Comparison of ENCODE assay signal across 1 cellular context in the genomic region with DNA sequence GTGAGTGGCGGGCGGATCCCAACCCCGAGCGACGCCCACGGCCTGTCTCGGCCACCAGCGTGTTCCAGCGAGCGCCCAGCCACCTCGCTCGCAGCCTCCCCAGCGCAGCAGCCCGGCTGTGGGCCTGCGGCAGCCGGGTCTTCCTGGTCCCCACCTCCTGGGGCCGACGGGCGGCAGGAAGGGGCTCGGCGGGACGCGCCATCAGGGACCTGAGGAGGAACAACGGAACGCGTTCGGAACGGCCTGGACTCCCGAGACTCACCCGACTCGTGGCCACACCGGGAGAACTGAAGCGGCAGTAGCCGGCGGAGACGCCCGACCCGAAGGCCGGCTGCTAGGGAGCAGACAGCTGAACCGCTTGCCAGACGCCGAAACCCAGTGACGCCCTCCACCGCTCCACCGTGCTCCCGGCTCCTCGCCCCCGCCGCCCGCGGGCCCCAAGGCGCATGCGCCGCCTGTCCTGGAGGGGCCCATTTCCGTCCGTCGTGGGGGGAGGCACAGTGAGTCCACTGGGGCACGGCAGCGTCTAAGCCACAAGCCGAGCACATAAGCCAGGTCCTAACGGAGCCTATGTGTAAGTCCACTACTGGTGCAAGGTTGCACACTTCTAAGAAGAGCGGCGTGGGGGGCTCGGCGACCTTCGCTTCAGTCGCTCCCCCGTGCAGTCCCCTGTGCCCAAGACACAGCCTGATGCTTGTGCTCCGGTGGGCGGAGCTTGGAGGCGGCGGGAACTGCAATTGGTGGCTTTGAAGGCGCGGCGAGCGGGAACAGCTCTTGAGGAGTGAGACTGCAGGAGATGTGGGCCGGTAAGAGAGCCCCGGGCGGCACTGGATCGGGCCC.
A peak's percentile ranks its signal among the peaks of the same experiment; 100 is the strongest.
TF ChIP-seq lines count a peak whose summit lies in the region.

A gene with protein sequence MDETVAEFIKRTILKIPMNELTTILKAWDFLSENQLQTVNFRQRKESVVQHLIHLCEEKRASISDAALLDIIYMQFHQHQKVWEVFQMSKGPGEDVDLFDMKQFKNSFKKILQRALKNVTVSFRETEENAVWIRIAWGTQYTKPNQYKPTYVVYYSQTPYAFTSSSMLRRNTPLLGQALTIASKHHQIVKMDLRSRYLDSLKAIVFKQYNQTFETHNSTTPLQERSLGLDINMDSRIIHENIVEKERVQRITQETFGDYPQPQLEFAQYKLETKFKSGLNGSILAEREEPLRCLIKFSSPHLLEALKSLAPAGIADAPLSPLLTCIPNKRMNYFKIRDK (plus strand): TSS at position 743 of the 840 bp plus-strand sequence. CDS start 4,726 bp downstream, outside the sequence.
TSS of gene CMC2 (minus strand) at position 414 of the 840 bp plus-strand sequence. CDS start 9,491 bp downstream, outside the sequence.

TF ChIP-seq in HepG2, 621 proteins besides CTCF, POLR2A, EP300 and RAD21 (continued from another document and continues in another):
- TF ChIP-seq, protein P1, sequence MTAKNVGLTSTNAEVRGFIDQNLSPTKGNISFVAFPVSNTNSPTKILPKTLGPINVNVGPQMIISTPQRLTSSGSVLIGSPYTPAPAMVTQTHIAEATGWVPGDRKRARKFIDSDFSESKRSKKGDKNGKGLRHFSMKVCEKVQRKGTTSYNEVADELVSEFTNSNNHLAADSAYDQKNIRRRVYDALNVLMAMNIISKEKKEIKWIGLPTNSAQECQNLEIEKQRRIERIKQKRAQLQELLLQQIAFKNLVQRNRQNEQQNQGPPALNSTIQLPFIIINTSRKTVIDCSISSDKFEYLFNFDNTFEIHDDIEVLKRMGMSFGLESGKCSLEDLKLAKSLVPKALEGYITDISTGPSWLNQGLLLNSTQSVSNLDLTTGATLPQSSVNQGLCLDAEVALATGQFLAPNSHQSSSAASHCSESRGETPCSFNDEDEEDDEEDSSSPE (CRISPR knock-in tag; IDR thresholded peaks at IDR 0.05): peak; percentile 100
- TF ChIP-seq NAIF1 (CRISPR knock-in tag; IDR thresholded peaks at IDR 0.05; ENCODE audit: borderline replicate concordance) (no peak), FOXJ3 (CRISPR knock-in tag; IDR thresholded peaks at IDR 0.05; ENCODE audit: borderline replicate concordance) (peak; percentile 2; the same call in 1 of the 2 replicates), DMAP1 (CRISPR knock-in tag; IDR thresholded peaks at IDR 0.05) (peak; percentile 78; the same call in 1 of the 2 replicates), ZZZ3 (CRISPR knock-in tag; IDR thresholded peaks at IDR 0.05; ENCODE audit: borderline replicate concordance) (peak; percentile 25), MLX (CRISPR knock-in tag; IDR thresholded peaks at IDR 0.05) (0 out of 2 replicates have a peak, but pooled peaks have one; percentile 13), ZNF12 (CRISPR knock-in tag; IDR thresholded peaks at IDR 0.05) (peak; percentile 70; the same call in 1 of the 2 replicates), CBX5 (CRISPR knock-in tag; IDR thresholded peaks at IDR 0.05; ENCODE audit: borderline replicate concordance) (peak; percentile 36; the same call in 1 of the 2 replicates), ZKSCAN1 (IDR thresholded peaks at IDR 0.05; ENCODE audit: low read length) (0 out of 2 replicates have a peak, but pooled peaks have one; percentile 14), HMGA1 (CRISPR knock-in tag; conservative IDR thresholded peaks at IDR 0.05) (no peak), HOXA9 (CRISPR knock-in tag; IDR thresholded peaks at IDR 0.05; ENCODE audit: borderline replicate concordance) (peak; percentile 87; the same call in 1 of the 2 replicates), SIN3A (IDR thresholded peaks at IDR 0.05; ENCODE audit: borderline replicate concordance, low read depth, low read length) (no peak; the same call in 1 of the 2 replicates), CAMTA2 (CRISPR knock-in tag; IDR thresholded peaks at IDR 0.05; ENCODE audit: borderline replicate concordance) (peak; percentile 73; the same call in 1 of the 2 replicates), ZNF34 (CRISPR knock-in tag; IDR thresholded peaks at IDR 0.05; ENCODE audit: borderline replicate concordance) (peak; percentile 99), ZNF747 (CRISPR knock-in tag; IDR thresholded peaks at IDR 0.05; ENCODE audit: borderline replicate concordance) (peak; percentile 70; the same call in 1 of the 2 replicates), ZNF367 (CRISPR knock-in tag; IDR thresholded peaks at IDR 0.05; ENCODE audit: borderline replicate concordance) (peak; percentile 72; the same call in 1 of the 2 replicates), TOPORS (CRISPR knock-in tag; IDR thresholded peaks at IDR 0.05) (peak; percentile 92), MAZ (IDR thresholded peaks at IDR 0.05; ENCODE audit: borderline replicate concordance, low read depth, low read length) (peak; percentile 88), MAZ (CRISPR knock-in tag; IDR thresholded peaks at IDR 0.05; ENCODE audit: low read depth) (peak; percentile 95), CCDC6 (CRISPR knock-in tag; IDR thresholded peaks at IDR 0.05) (peak; percentile 96; the same call in 1 of the 2 replicates), DRAP1 (CRISPR knock-in tag; IDR thresholded peaks at IDR 0.05) (peak; percentile 82), KAT7 (CRISPR knock-in tag; IDR thresholded peaks at IDR 0.05; ENCODE audit: borderline replicate concordance) (peak; percentile 94), ZNF574 (CRISPR knock-in tag; IDR thresholded peaks at IDR 0.05) (peak; percentile 39; the same call in 1 of the 2 replicates), ZNF879 (CRISPR knock-in tag; IDR thresholded peaks at IDR 0.05) (peak; percentile 86; the same call in 1 of the 2 replicates), ZFY (CRISPR knock-in tag; IDR thresholded peaks at IDR 0.05) (peak; percentile 76), ZNF354B (CRISPR knock-in tag; IDR thresholded peaks at IDR 0.05) (peak; percentile 99; the same call in 1 of the 2 replicates), TFAP4 (IDR thresholded peaks at IDR 0.05; ENCODE audit: borderline replicate concordance, low read depth) (peak; percentile 20; the same call in 1 of the 2 replicates), ZSCAN30 (CRISPR knock-in tag; IDR thresholded peaks at IDR 0.05) (no peak)
- TF ChIP-seq, protein P2, sequence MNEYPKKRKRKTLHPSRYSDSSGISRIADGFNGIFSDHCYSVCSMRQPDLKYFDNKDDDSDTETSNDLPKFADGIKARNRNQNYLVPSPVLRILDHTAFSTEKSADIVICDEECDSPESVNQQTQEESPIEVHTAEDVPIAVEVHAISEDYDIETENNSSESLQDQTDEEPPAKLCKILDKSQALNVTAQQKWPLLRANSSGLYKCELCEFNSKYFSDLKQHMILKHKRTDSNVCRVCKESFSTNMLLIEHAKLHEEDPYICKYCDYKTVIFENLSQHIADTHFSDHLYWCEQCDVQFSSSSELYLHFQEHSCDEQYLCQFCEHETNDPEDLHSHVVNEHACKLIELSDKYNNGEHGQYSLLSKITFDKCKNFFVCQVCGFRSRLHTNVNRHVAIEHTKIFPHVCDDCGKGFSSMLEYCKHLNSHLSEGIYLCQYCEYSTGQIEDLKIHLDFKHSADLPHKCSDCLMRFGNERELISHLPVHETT (CRISPR knock-in tag; conservative IDR thresholded peaks at IDR 0.05): 0 out of 2 replicates have a peak, but pooled peaks have one; percentile 35
- TF ChIP-seq, protein P3, sequence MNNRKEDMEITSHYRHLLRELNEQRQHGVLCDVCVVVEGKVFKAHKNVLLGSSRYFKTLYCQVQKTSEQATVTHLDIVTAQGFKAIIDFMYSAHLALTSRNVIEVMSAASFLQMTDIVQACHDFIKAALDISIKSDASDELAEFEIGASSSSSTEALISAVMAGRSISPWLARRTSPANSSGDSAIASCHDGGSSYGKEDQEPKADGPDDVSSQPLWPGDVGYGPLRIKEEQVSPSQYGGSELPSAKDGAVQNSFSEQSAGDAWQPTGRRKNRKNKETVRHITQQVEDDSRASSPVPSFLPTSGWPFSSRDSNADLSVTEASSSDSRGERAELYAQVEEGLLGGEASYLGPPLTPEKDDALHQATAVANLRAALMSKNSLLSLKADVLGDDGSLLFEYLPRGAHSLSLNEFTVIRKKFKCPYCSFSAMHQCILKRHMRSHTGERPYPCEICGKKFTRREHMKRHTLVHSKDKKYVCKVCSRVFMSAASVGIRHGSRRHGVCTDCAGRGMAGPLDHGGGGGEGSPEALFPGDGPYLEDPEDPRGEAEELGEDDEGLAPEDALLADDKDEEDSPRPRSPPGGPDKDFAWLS (CRISPR knock-in tag; IDR thresholded peaks at IDR 0.05; ENCODE audit: borderline replicate concordance): peak; percentile 29; the same call in 1 of the 2 replicates
- TF ChIP-seq, protein P4, sequence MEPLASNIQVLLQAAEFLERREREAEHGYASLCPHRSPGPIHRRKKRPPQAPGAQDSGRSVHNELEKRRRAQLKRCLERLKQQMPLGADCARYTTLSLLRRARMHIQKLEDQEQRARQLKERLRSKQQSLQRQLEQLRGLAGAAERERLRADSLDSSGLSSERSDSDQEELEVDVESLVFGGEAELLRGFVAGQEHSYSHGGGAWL (CRISPR knock-in tag; IDR thresholded peaks at IDR 0.05): peak; percentile 73; the same call in 1 of the 2 replicates
- TF ChIP-seq, protein P5, sequence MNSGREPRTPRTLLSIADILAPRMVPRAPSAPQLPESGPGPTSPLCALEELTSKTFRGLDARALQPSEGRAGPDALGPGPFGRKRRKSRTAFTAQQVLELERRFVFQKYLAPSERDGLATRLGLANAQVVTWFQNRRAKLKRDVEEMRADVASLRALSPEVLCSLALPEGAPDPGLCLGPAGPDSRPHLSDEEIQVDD (CRISPR knock-in tag; IDR thresholded peaks at IDR 0.05; ENCODE audit: borderline replicate concordance): no peak; the same call in 1 of the 2 replicates
- TF ChIP-seq, protein P6, sequence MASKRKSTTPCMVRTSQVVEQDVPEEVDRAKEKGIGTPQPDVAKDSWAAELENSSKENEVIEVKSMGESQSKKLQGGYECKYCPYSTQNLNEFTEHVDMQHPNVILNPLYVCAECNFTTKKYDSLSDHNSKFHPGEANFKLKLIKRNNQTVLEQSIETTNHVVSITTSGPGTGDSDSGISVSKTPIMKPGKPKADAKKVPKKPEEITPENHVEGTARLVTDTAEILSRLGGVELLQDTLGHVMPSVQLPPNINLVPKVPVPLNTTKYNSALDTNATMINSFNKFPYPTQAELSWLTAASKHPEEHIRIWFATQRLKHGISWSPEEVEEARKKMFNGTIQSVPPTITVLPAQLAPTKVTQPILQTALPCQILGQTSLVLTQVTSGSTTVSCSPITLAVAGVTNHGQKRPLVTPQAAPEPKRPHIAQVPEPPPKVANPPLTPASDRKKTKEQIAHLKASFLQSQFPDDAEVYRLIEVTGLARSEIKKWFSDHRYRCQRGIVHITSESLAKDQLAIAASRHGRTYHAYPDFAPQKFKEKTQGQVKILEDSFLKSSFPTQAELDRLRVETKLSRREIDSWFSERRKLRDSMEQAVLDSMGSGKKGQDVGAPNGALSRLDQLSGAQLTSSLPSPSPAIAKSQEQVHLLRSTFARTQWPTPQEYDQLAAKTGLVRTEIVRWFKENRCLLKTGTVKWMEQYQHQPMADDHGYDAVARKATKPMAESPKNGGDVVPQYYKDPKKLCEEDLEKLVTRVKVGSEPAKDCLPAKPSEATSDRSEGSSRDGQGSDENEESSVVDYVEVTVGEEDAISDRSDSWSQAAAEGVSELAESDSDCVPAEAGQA (IDR thresholded peaks at IDR 0.05; ENCODE audit: low read depth): no peak; the same call in 1 of the 2 replicates
- TF ChIP-seq, protein P6 (CRISPR knock-in tag; IDR thresholded peaks at IDR 0.05; ENCODE audit: borderline replicate concordance): peak; percentile 79
